Comparison of ENCODE assay signal across 8 cellular contexts in genomic region chr13:46866150-46866549, GRCh38. TPM values are rescaled to one million over a fixed set of nuclear protein-coding genes. Genes with fewer than 3 reads are reported as not detected.
DNase-seq lines count a peak whose midpoint lies in the region; ATAC-seq, FAIRE-seq and TF ChIP-seq lines count a peak whose summit lies in the region.

No MANE protein-coding gene starts in this region.

- H3K4me3 ChIP-seq in fibroblast of lung (replicated peaks in 1 of 4; ENCODE audit: control extremely low read depth in 1 of 4, insufficient read depth in 1 of 4, low read depth in 3 of 4, low read length in 4 of 4) (no peak overlapping the region), pancreas (no peak overlapping the region)

- no peaks in the 10 kb centered on the region for H3K36me3 Mint-ChIP-seq in activated CD4-positive, alpha-beta T cell treated with anti-CD3 and anti-CD28 coated beads, Interleukin-2, amount 10 ng/mL, durations not matched to agents 7 days and 5 days (ENCODE audit: low read depth)
- H3K36me3 Mint-ChIP-seq in chondrocyte (ENCODE audit: low read depth), result no peaks in the 10 kb centered on the region

- POLR2A ChIA-PET in activated CD4-positive, alpha-beta T cell treated with anti-CD3 and anti-CD28 coated beads, Interleukin-2, amount 10 ng/mL, durations not matched to agents 7 days and 5 days (lab: Charles Lee), result no interaction called here

- H3K79me2 ChIP-seq in fibroblast of lung (ENCODE audit: control insufficient read depth, insufficient read depth, low read length), result no peaks in the 10 kb centered on the region

- no peak for TF ChIP-seq CTCF in fibroblast of lung (conservative IDR thresholded peaks at IDR 0.05 in 1 of 2, IDR thresholded peaks at IDR 0.05 in 1 of 2; ENCODE audit: low read depth in 1 of 2, low read length in 2 of 2)
- no peak for TF ChIP-seq CTCF in pancreas (IDR thresholded peaks at IDR 0.05)
- TF ChIP-seq CTCF in chondrocyte (IDR thresholded peaks at IDR 0.05), result no peak

- H4K20me1 ChIP-seq in fibroblast of lung (ENCODE audit: control insufficient read depth, extremely low read depth, insufficient read depth, low read length), result no peaks in the 10 kb centered on the region

- H3K9me3 Mint-ChIP-seq in activated CD4-positive, alpha-beta T cell treated with anti-CD3 and anti-CD28 coated beads, Interleukin-2, amount 10 ng/mL, durations not matched to agents 7 days and 5 days, result no peaks in the 10 kb centered on the region
- H3K9me3 Mint-ChIP-seq in chondrocyte (ENCODE audit: low read depth), result no peaks in the 10 kb centered on the region

- H3K4me1 Mint-ChIP-seq in activated CD4-positive, alpha-beta T cell treated with anti-CD3 and anti-CD28 coated beads, Interleukin-2, amount 10 ng/mL, durations not matched to agents 7 days and 5 days, result peaks cover 4% of the 10 kb centered on the region
- no peaks in the 10 kb centered on the region for H3K4me1 Mint-ChIP-seq in chondrocyte (ENCODE audit: low read depth)

- no peak overlapping the region for H3K27ac Mint-ChIP-seq in activated CD4-positive, alpha-beta T cell treated with anti-CD3 and anti-CD28 coated beads, Interleukin-2, amount 10 ng/mL, durations not matched to agents 7 days and 5 days
- H3K27ac Mint-ChIP-seq in chondrocyte (ENCODE audit: unreplicated experiment), result no peak overlapping the region

- no peaks in the 10 kb centered on the region for H3K9me3 ChIP-seq in fibroblast of lung (ENCODE audit: control insufficient read depth, insufficient read depth, low read depth, low read length)
- H3K9me3 ChIP-seq in pancreas, result no peaks in the 10 kb centered on the region

- H3K4me1 ChIP-seq in fibroblast of lung (ENCODE audit: control insufficient read depth, extremely low read depth, insufficient read depth, low read length) (no peaks in the 10 kb centered on the region), pancreas (no peaks in the 10 kb centered on the region)

- H3K27me3 ChIP-seq in fibroblast of lung (ENCODE audit: control insufficient read depth, insufficient read depth, low read length) (no peaks in the 10 kb centered on the region), pancreas (peaks cover 0 to 9% (median 0%) of the 10 kb centered on the region in 4 donors)

- H3K4me2 ChIP-seq in fibroblast of lung (ENCODE audit: extremely low read depth, insufficient read depth, low read length), result no peak overlapping the region

- H3K36me3 ChIP-seq in fibroblast of lung (ENCODE audit: control insufficient read depth, insufficient read depth, low read length) (no peaks in the 10 kb centered on the region), pancreas (no peaks in the 10 kb centered on the region)

- intact Hi-C loops in pancreas (cut with DNase I), result no loop called here

- no peak overlapping the region for H3K4me3 Mint-ChIP-seq in activated CD4-positive, alpha-beta T cell treated with anti-CD3 and anti-CD28 coated beads, Interleukin-2, amount 10 ng/mL, durations not matched to agents 7 days and 5 days
- H3K4me3 Mint-ChIP-seq in chondrocyte (ENCODE audit: unreplicated experiment), result no peak overlapping the region

- ATAC-seq in pancreas, result peak in 3 of 4 donors; percentile 30 to 83 (median 77)

- peak overlapping the region; percentile 62 for H2AFZ ChIP-seq in fibroblast of lung (ENCODE audit: low read length)

- 18 to 23% methylated on average over 4 of the region's 4 CpGs for WGBS in pancreas, 2 donors

- CTCF ChIA-PET in activated CD4-positive, alpha-beta T cell treated with anti-CD3 and anti-CD28 coated beads, Interleukin-2, amount 10 ng/mL, durations not matched to agents 7 days and 5 days (lab: Charles Lee), result no interaction called here

- FAIRE-seq in pancreas (lab: Jason Lieb, UNC), result no peak

- no peak overlapping the region for H3K9ac ChIP-seq in fibroblast of lung (ENCODE audit: insufficient read depth, low read length)

- peak; percentile 4 for DNase-seq in activated CD4-positive, alpha-beta T cell treated with anti-CD3 and anti-CD28 coated beads for 48 hours
- no peak for DNase-seq in activated CD4-positive, alpha-beta T cell treated with anti-CD3 and anti-CD28 coated beads, Interleukin-2, amount 10 ng/mL, durations not matched to agents 7 days and 5 days
- DNase-seq in NOMO-1 treated with dmso at 0.1 percent for 144 hours (lab: John Stamatoyannopoulos, UW; ENCODE audit: unreplicated experiment) (peak; percentile 90), fibroblast of lung (ENCODE audit: low read depth in 2 of 2) (peak; percentile 21 to 64), pancreas (peak in 1 of 6 donors; percentile 21), NCI-H774 (lab: John Stamatoyannopoulos, UW) (no peak), chondrocyte (ENCODE audit: low spot score) (no peak)
- DNase-seq in activated CD4-positive, CD25-positive, alpha-beta regulatory T cell (lab: John Stamatoyannopoulos, UW), result no peak

- H3K27ac ChIP-seq in fibroblast of lung (ENCODE audit: insufficient read depth, low read length), result no peak overlapping the region
- H3K27ac ChIP-seq in pancreas, result no peak overlapping the region

- H3K27me3 Mint-ChIP-seq in activated CD4-positive, alpha-beta T cell treated with anti-CD3 and anti-CD28 coated beads, Interleukin-2, amount 10 ng/mL, durations not matched to agents 7 days and 5 days, result peaks cover 16% of the 10 kb centered on the region
- H3K27me3 Mint-ChIP-seq in chondrocyte (ENCODE audit: low read depth), result peaks cover 14% of the 10 kb centered on the region

RNA-seq across cellular contexts. Expression of gene HTR2A, which starts 30.7 kb away (rescaled TPM):
- total RNA-seq in activated CD4-positive, alpha-beta T cell treated with anti-CD3 and anti-CD28 coated beads, Interleukin-2, amount 10 ng/mL, durations not matched to agents 7 days and 5 days, result not detected
- 0.26 and 0.33 TPM in 2 replicates for total RNA-seq in fibroblast of lung
- 0.01 and 0.08 TPM in 2 replicates for polyA plus RNA-seq in fibroblast of lung
- 0.03 and 0.12 TPM in 2 replicates for polyA plus RNA-seq in fibroblast of lung (2012)
- not detected in 2 replicates for polyA minus RNA-seq in fibroblast of lung (ENCODE audit: low replicate concordance)
- under 1 TPM in 2 of 6 donors, not detected in 4; 0.03 to 0.18 TPM for total RNA-seq in pancreas
- under 1 TPM in 1 of 2 donors, not detected in 1; 0.08 TPM for polyA plus RNA-seq in pancreas
- total RNA-seq in chondrocyte, result 0.37 to 0.51 TPM in 2 of 3 replicates, not detected in the other

Comparison
In these comparisons a context has a peak if more than half of its experiments do, and no peak if none do; other contexts are left out.
1. DNase-seq: peak in activated CD4-positive, alpha-beta T cell treated with anti-CD3 and anti-CD28 coated beads for 48 hours (single experiment), NOMO-1 treated with dmso at 0.1 percent for 144 hours (single experiment) and fibroblast of lung (2 of 2); none in activated CD4-positive, alpha-beta T cell treated with anti-CD3 and anti-CD28 coated beads, Interleukin-2, amount 10 ng/mL, durations not matched to agents 7 days and 5 days (single experiment), NCI-H774 (single experiment), chondrocyte (single experiment) and activated CD4-positive, CD25-positive, alpha-beta regulatory T cell (0 of 4).